ENCODE assay signal across 22 cellular contexts in genomic region chr14:90287791-90288190, GRCh38. TPM values are rescaled to one million over a fixed set of nuclear protein-coding genes. Genes with fewer than 3 reads are reported as not detected.
DNase-seq lines count a peak whose midpoint lies in the region; ATAC-seq lines count a peak whose summit lies in the region.
"Had no signal": no experiment of that assay in that cellular context is flagged by ENCODE, and none has a peak within 500 bp of the region (broad histone marks: within the 10 kb centered on the region; RNA-seq: fewer than 3 reads in every experiment).

No MANE protein-coding gene starts in this region.

- intact Hi-C loops in left ventricle myocardium superior (cut with micrococcal nuclease) = no loop called here

- H3K4me3 ChIP-seq in GM23248 = no peak overlapping the region
- H3K4me3 ChIP-seq: BLaER1 treated with 17β-estradiol and CSF1 and Interleukin-3, amounts not matched to agents 10 nM and 100 nM; body of pancreas; psoas muscle had no signal

- H4K20me1 ChIP-seq in GM23248 (ENCODE audit: insufficient read depth) = no peaks in the 10 kb centered on the region

- H3K9me2 ChIP-seq in GM23248 (ENCODE audit: insufficient read depth) = no peaks in the 10 kb centered on the region

- H3K4me1 ChIP-seq in GM23248 (ENCODE audit: insufficient read depth) = no peaks in the 10 kb centered on the region
- H3K4me1 ChIP-seq: body of pancreas, psoas muscle had no signal

- peak; percentile 38 for DNase-seq in activated effector memory CD4-positive, alpha-beta T cell treated with anti-CD3 and anti-CD28 coated beads, Interleukin-2, amount 50 U/mL, for 16 hours
- DNase-seq in activated effector memory CD4-positive, alpha-beta T cell treated with Interleukin-2 at 50 U/mL for 16 hours = no peak
- DNase-seq in NCI-H69 (lab: John Stamatoyannopoulos, UW) (peak; percentile 28), left ventricle myocardium superior (no peak), GM23248 (no peak)
- DNase-seq: activated B cell treated with CpG ODN at 0.5 μM for 24 hours; activated naive CD8-positive, alpha-beta T cell treated with anti-CD3 and anti-CD28 coated beads, Interleukin-2, amount 10 ng/mL, durations not matched to agents 7 days and 5 days; dermis blood vessel endothelial cell; foreskin melanocyte; Kasumi-1; NCI-H526; OCI-M1; psoas muscle; SIG-M5; small intestine; stimulated activated CD4-positive, alpha-beta T cell treated with anti-CD3 and anti-CD28 coated beads, Interleukin-2, amount 100 ng/mL, for 48 hours; stimulated activated naive CD8-positive, alpha-beta T cell treated with anti-CD3 and anti-CD28 coated beads, Interleukin-15, amount 100 ng/mL, for 72 hours had no signal

- no peak overlapping the region for H3K27ac ChIP-seq in GM23248
- H3K27ac ChIP-seq: BLaER1 treated with 17β-estradiol and CSF1 and Interleukin-3, amounts not matched to agents 10 nM and 100 nM; body of pancreas; psoas muscle had no signal

- H3K9me3 ChIP-seq in GM23248 (ENCODE audit: low read depth) = no peaks in the 10 kb centered on the region
- H3K9me3 ChIP-seq: BLaER1 treated with 17β-estradiol and CSF1 and Interleukin-3, amounts not matched to agents 10 nM and 100 nM; body of pancreas; psoas muscle had no signal

- H3K36me3 ChIP-seq in GM23248 (ENCODE audit: low read depth) = peaks cover 10% of the 10 kb centered on the region; the same call in 1 of the 2 replicates

- no peaks in the 10 kb centered on the region for H3F3A ChIP-seq in GM23248 (ENCODE audit: insufficient read depth)

- H3K79me2 ChIP-seq in GM23248 (ENCODE audit: insufficient read depth) = no peaks in the 10 kb centered on the region

- ATAC-seq in left ventricle myocardium superior (peak; percentile 11), HG02973 (IDR thresholded peaks at IDR 0.05; ENCODE audit: unreplicated experiment) (no peak), HG03460 (IDR thresholded peaks at IDR 0.05; ENCODE audit: unreplicated experiment) (no peak)
- ATAC-seq in activated CD4-positive, CD25-positive, alpha-beta regulatory T cell treated with anti-CD3 and anti-CD28 coated beads, Interleukin-2, amount 50 U/mL, for 24 hours = no peak
- ATAC-seq: body of pancreas; stimulated activated naive CD8-positive, alpha-beta T cell treated with anti-CD3 and anti-CD28 coated beads, Interleukin-15, amount 100 ng/mL, for 72 hours had no signal

- H3K9ac ChIP-seq in GM23248 = no peak overlapping the region

- no peaks in the 10 kb centered on the region for H3K27me3 ChIP-seq in GM23248 (replicated peaks; ENCODE audit: insufficient read depth)
- H3K27me3 ChIP-seq: BLaER1 treated with 17β-estradiol and CSF1 and Interleukin-3, amounts not matched to agents 10 nM and 100 nM; body of pancreas had no signal

- H2AFZ ChIP-seq in GM23248 = no peak overlapping the region

- no peak overlapping the region for H3K4me2 ChIP-seq in GM23248 (ENCODE audit: unreplicated experiment)
- H3K4me2 ChIP-seq: BLaER1 treated with 17β-estradiol and CSF1 and Interleukin-3, amounts not matched to agents 10 nM and 100 nM had no signal

- 88 to 89% methylated on average over 14 of the region's 14 CpGs for WGBS in GM23248 (ENCODE audit: low coverage in 1 of 2, low lambda C conversion rate in 2 of 2, missing lambda C conversion rate in 2 of 2), 2 experiments

- in situ Hi-C loops in GM23248 (cut with MboI) = no loop called here

RNA-seq across cellular contexts. Expression of gene PSMC1, which starts 31.4 kb away (rescaled TPM):
- total RNA-seq in left ventricle myocardium superior = 122 TPM
- total RNA-seq in GM23248 (2014; rRNA removed; shearing (Covaris generic)) = 132 and 154 TPM in 2 replicates
- polyA plus RNA-seq in GM23248 (2016; fragmentation: Nextera tagmentation; extraction: Ambion mirVana) = 167 and 179 TPM in 2 replicates

RNA-seq across cellular contexts. Expression of gene NRDE2, which starts 44.0 kb away (rescaled TPM):
- total RNA-seq in left ventricle myocardium superior = 11.8 TPM
- total RNA-seq in GM23248 (2014; rRNA removed; shearing (Covaris generic)) = 7.0 and 10.2 TPM in 2 replicates
- 8.9 and 9.4 TPM in 2 replicates for polyA plus RNA-seq in GM23248 (2016; fragmentation: Nextera tagmentation; extraction: Ambion mirVana)

Comparison
In these comparisons a context has a peak if more than half of its experiments do, and no peak if none do; other contexts are left out.
1. DNase-seq: peak in activated effector memory CD4-positive, alpha-beta T cell treated with anti-CD3 and anti-CD28 coated beads, Interleukin-2, amount 50 U/mL, for 16 hours (single experiment) and NCI-H69 (single experiment); none in activated effector memory CD4-positive, alpha-beta T cell treated with Interleukin-2 at 50 U/mL for 16 hours (single experiment), left ventricle myocardium superior (single experiment) and GM23248 (single experiment).